Comparison of ENCODE assay signal across 8 cellular contexts in the genomic region with DNA sequence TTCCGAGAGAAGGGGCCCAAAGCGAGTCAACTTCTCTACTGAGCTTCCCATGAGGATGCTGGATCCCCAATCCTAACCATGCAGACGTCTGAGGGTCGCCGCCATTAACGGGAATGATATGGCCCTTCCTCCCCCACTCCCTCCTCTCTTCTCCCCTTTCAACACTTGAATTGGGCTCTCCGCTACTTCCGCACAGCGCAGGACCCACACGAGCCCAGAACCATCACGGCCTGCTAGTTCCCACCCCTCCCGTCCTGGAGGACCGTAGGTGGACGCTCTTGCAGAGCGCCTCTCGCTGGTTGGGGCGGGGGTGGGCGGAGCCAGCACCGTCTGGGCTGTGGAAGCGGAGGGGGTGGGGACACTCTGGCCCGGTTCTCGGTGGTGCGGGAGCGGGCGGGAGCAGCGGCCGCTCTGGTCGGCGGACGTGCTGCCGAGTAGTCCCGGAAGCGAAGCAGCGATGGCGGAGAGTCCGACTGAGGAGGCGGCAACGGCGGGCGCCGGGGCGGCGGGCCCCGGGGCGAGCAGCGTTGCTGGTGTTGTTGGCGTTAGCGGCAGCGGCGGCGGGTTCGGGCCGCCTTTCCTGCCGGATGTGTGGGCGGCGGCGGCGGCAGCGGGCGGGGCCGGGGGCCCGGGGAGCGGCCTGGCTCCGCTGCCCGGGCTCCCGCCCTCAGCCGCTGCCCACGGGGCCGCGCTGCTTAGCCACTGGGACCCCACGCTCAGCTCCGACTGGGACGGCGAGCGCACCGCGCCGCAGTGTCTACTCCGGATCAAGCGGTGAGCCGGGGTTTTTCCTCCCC. TPM values are rescaled to one million over a fixed set of nuclear protein-coding genes. Genes with fewer than 3 reads are reported as not detected.
A peak's percentile ranks its signal among the peaks of the same experiment; 100 is the strongest.
DNase-seq lines count a peak whose midpoint lies in the region; ATAC-seq lines count a peak whose summit lies in the region.

A gene (plus strand): TSS at position 361 of the 797 bp plus-strand sequence. CDS start 97 bp downstream, at position 458.

- H3K14ac ChIP-seq in mesenchymal stem cell (ENCODE audit: low read length in 2 of 2), result peak within 1 kb of the TSS; percentile 74 to 96

- peaks cover 38 to 46% of the 10 kb centered on the region in 2 donors for H3K4me1 Mint-ChIP-seq in effector memory CD8-positive, alpha-beta T cell (ENCODE audit: low read depth in 2 of 2)

- H3K36me3 Mint-ChIP-seq in effector memory CD8-positive, alpha-beta T cell (ENCODE audit: insufficient read depth), result peaks cover 43% of the 10 kb centered on the region

- H3K27me3 ChIP-seq in mesenchymal stem cell (ENCODE audit: control insufficient read depth in 1 of 2, insufficient read depth in 1 of 2, low read length in 2 of 2), result no peaks in the 10 kb centered on the region

- H3K27me3 Mint-ChIP-seq in effector memory CD8-positive, alpha-beta T cell, result no peaks in the 10 kb centered on the region

- peak within 1 kb of the TSS; percentile 94 for H2BK15ac ChIP-seq in mesenchymal stem cell (ENCODE audit: low read depth, poor library complexity, severe bottlenecking)

- peak; percentile 33 for ATAC-seq in GM19468 (IDR thresholded peaks at IDR 0.05; ENCODE audit: extremely low read depth, unreplicated experiment)
- peak; percentile 86 for ATAC-seq in effector memory CD8-positive, alpha-beta T cell (replicated peaks)

- H3K4me1 ChIP-seq in mesenchymal stem cell (ENCODE audit: control insufficient read depth, insufficient read depth, low read depth, low read length), result peaks cover 16% of the 10 kb centered on the region

- peak within 1 kb of the TSS; percentile 94 for H4K91ac ChIP-seq in mesenchymal stem cell (ENCODE audit: low read length)

- no peaks in the 10 kb centered on the region for H3K9me3 Mint-ChIP-seq in effector memory CD8-positive, alpha-beta T cell

- peak within 1 kb of the TSS; percentile 83 for H3K4me2 ChIP-seq in mesenchymal stem cell (ENCODE audit: low read length, poor library complexity, severe bottlenecking)

- peak within 1 kb of the TSS; percentile 73 for H2AK5ac ChIP-seq in mesenchymal stem cell (ENCODE audit: low read length, severe bottlenecking)

- H3K27ac Mint-ChIP-seq in effector memory CD8-positive, alpha-beta T cell, result peak within 1 kb of the TSS; percentile 94 to 96

- peak within 1 kb of the TSS in 1 of 2 experiments; percentile 54 for H2BK12ac ChIP-seq in mesenchymal stem cell (ENCODE audit: low read length in 2 of 2)

- POLR2A ChIA-PET in activated CD8-positive, alpha-beta memory T cell treated with anti-CD3 and anti-CD28 coated beads for 36 hours (lab: Charles Lee), result interaction anchor here (0.8 to 1.8 kb wide), 5 partner anchors 8 to 37 kb away, joined by 3 to 17 read pairs (median 8); a partner anchor contains a TSS

- peak within 1 kb of the TSS; percentile 93 for H2BK5ac ChIP-seq in mesenchymal stem cell (ENCODE audit: low read depth, low read length, poor library complexity, severe bottlenecking)

- H3K4me3 Mint-ChIP-seq in effector memory CD8-positive, alpha-beta T cell, result peak within 1 kb of the TSS; percentile 86 to 87

- H3K9me3 ChIP-seq in mesenchymal stem cell (ENCODE audit: control insufficient read depth, low read length), result no peaks in the 10 kb centered on the region

- peak within 1 kb of the TSS; percentile 79 to 84 for H3K23ac ChIP-seq in mesenchymal stem cell (ENCODE audit: low read length in 2 of 2)

- peak within 1 kb of the TSS; percentile 84 to 96 for H3K4me3 ChIP-seq in mesenchymal stem cell (ENCODE audit: insufficient read depth in 1 of 2, low read depth in 1 of 2, low read length in 2 of 2)

- peak within 1 kb of the TSS; percentile 100 for H3K9ac ChIP-seq in mesenchymal stem cell (ENCODE audit: low read length)

- CTCF ChIA-PET in activated CD8-positive, alpha-beta memory T cell treated with anti-CD3 and anti-CD28 coated beads for 36 hours (lab: Charles Lee), result interaction anchor here (1.2 to 1.5 kb wide), 3 partner anchors 15 to 37 kb away, joined by 3 to 4 read pairs (median 3); a partner anchor contains a TSS

- H3K18ac ChIP-seq in mesenchymal stem cell (ENCODE audit: low read depth in 1 of 2, low read length in 2 of 2), result peak within 1 kb of the TSS; percentile 94 to 99

- WGBS in mesenchymal stem cell, result under 1% methylated on average over 27 of the region's 81 CpGs

- peak within 1 kb of the TSS; percentile 74 for H2AFZ ChIP-seq in mesenchymal stem cell (ENCODE audit: low read depth, low read length)

- DNase-seq in COLO829 (ENCODE audit: low spot score) (peak; percentile 95), HT-29 (ENCODE audit: low spot score) (peak; percentile 97), mesenchymal stem cell (peak; percentile 96)
- peak; percentile 93 for DNase-seq in NK-92 treated with Interleukin-12 subunit alpha and Interleukin-12 subunit beta, amount 100 ng/mL, for 24 hours (lab: John Stamatoyannopoulos, UW)
- DNase-seq in effector memory CD8-positive, alpha-beta T cell, result peak; percentile 67 to 74 (median 70)
- DNase-seq in stimulated activated CD8-positive, alpha-beta memory T cell treated with anti-CD3 and anti-CD28 coated beads, Interleukin-12 subunit alpha, Interleukin-12 subunit beta, amount 100 ng/mL, for 4 hours (ENCODE audit: low read depth), result peak; percentile 80

- H2BK120ac ChIP-seq in mesenchymal stem cell (ENCODE audit: low read depth, low read length), result peak within 1 kb of the TSS; percentile 99

- peak within 1 kb of the TSS; percentile 97 for H4K8ac ChIP-seq in mesenchymal stem cell (ENCODE audit: low read length)

- peak within 1 kb of the TSS; percentile 94 to 98 for H3K4ac ChIP-seq in mesenchymal stem cell (ENCODE audit: low read depth in 1 of 2, low read length in 2 of 2)

- H3K36me3 ChIP-seq in mesenchymal stem cell (ENCODE audit: control insufficient read depth in 1 of 2, insufficient read depth in 2 of 2, low read depth in 1 of 2, low read length in 2 of 2), result peaks cover 9 to 28% of the 10 kb centered on the region in 2 experiments

- peaks cover 2% of the 10 kb centered on the region for H3K79me1 ChIP-seq in mesenchymal stem cell (replicated peaks; ENCODE audit: low read length, poor library complexity, severe bottlenecking)

- peak within 1 kb of the TSS; percentile 90 for H3K27ac ChIP-seq in mesenchymal stem cell (ENCODE audit: low read length, poor library complexity, severe bottlenecking)

RNA-seq across cellular contexts. Expression of the gene that starts here (rescaled TPM):
- total RNA-seq in HT-29 (2014; rRNA removed; shearing (Covaris generic)), result 73.9 and 75.5 TPM in 2 replicates
- 10 to 100 TPM; 92.5 to 95.7 TPM for total RNA-seq in activated CD8-positive, alpha-beta memory T cell treated with anti-CD3 and anti-CD28 coated beads for 36 hours
- polyA plus RNA-seq in mesenchymal stem cell (2013, experiment 1 of 2), result 74.4 TPM
- 73.9 TPM for polyA plus RNA-seq in mesenchymal stem cell (2013, experiment 2 of 2)

Comparison
In these comparisons a context has a peak if more than half of its experiments do, and no peak if none do; other contexts are left out.
1. Peak in every context shown above with its lines: DNase-seq, ATAC-seq, H3K4me3 ChIP-seq and H3K27ac ChIP-seq.